In the genomic region with DNA sequence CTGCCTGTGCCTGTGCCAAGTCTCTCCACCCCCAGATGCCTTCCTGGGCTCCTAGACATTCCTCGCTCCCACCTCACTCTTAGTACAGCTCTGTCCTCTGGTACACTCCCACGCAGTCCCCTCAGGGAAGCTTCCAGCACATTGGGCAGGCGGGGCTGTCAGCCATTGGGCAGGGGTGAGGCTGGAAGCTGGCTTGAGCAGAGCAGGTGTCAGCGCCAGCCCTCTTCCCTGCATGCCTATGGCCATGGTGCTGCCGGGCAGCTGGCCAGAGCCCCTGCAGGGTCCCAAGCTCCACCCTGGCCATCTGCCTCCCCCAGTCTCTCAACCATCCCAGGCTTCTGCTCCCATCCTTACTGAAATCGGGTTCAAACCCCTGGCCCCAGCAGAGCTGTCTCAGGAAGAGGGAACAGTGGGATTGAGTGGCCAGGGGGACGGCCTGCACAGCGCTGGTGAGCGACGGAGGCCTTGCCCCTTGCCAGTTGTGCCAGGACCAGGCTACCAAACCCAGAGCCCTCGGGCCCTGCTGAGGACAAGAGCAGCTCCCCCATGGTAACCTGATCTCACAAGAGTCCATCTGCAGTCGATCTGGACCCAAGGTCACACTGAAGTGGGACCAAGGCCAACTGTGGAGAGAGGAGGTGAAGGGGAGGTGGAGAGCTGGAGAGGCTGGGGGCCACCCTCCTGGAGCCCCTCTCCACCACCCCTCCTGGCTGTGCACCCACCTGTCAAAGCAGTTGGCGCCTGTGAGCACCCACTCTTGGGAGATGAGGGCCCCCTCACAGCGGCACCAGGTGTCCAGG, we compare ENCODE assay signal across 16 cellular contexts. TPM values are rescaled to one million over a fixed set of nuclear protein-coding genes. Genes with fewer than 3 reads are reported as not detected.
DNase-seq lines count a peak whose midpoint lies in the region; ATAC-seq and TF ChIP-seq lines count a peak whose summit lies in the region.
"Had no signal": no experiment of that assay in that cellular context is flagged by ENCODE, and none has a peak within 500 bp of the region (broad histone marks: within the 10 kb centered on the region; RNA-seq: fewer than 3 reads in every experiment).

No MANE protein-coding gene starts in this region.

- no peaks in the 10 kb centered on the region for H4K20me1 ChIP-seq in osteoblast (ENCODE audit: insufficient read depth, low read length)

- no peak overlapping the region for H3K27ac ChIP-seq in osteoblast (ENCODE audit: low read depth, low read length)

- no peaks in the 10 kb centered on the region for H3K79me2 ChIP-seq in osteoblast (ENCODE audit: insufficient read depth, low read length)

- peaks cover 45% of the 10 kb centered on the region for H3K4me1 Mint-ChIP-seq in osteocyte (ENCODE audit: unreplicated experiment)

- no peak overlapping the region for H3K4me3 Mint-ChIP-seq in osteocyte (ENCODE audit: unreplicated experiment)
- H3K4me3 Mint-ChIP-seq: activated T-helper 1 cell treated with anti-CD3 and anti-CD28 coated beads, Interleukin-12 subunit alpha, Interleukin-12 subunit beta, Interleukin-2, Interleukin-4 antibody, amounts not matched to agents 30 ng/mL and 10 ng/mL and 1 ng/mL, durations not matched to agents 14 hours and 24 hours and 36 hours; B cell had no signal

- peak; percentile 75 for DNase-seq in DMS 273 treated with DMSO at 0.1 percent for 48 hours (lab: John Stamatoyannopoulos, UW)
- peak; percentile 19 for DNase-seq in NCI-H146 treated with DMSO at 0.1 percent for 48 hours (lab: John Stamatoyannopoulos, UW; ENCODE audit: unreplicated experiment)
- DNase-seq in cerebellar cortex (ENCODE audit: low spot score) = peak; percentile 90
- peak; percentile 83 for DNase-seq in osteoblast (ENCODE audit: insufficient read length, low spot score, missing footprints)
- DNase-seq in osteocyte (ENCODE audit: extremely low spot score, unreplicated experiment) = no peak
- DNase-seq: activated CD4-positive, alpha-beta T cell treated with anti-CD3 and anti-CD28 coated beads, Interleukin-2, amount 50 U/mL, for 4 hours; DND-41; stimulated activated CD4-positive, alpha-beta T cell treated with anti-CD3 and anti-CD28 coated beads, Interleukin-2, amount 100 ng/mL, for 48 hours; T-helper 2 cell had no signal

- no peak overlapping the region for H2AFZ ChIP-seq in osteoblast (ENCODE audit: low read length)

- H3K27me3 Mint-ChIP-seq in osteocyte (ENCODE audit: unreplicated experiment) = no peaks in the 10 kb centered on the region
- H3K27me3 Mint-ChIP-seq: B cell had no signal

- H3K36me3 ChIP-seq in osteoblast (ENCODE audit: insufficient read depth, low read length) = no peaks in the 10 kb centered on the region

- no peaks in the 10 kb centered on the region for H3K27me3 ChIP-seq in osteoblast (ENCODE audit: insufficient read depth, low read length)

- TF ChIP-seq CTCF in osteoblast (IDR thresholded peaks at IDR 0.05; ENCODE audit: extremely low read depth, low read depth, low read length) (no peak), osteocyte (IDR thresholded peaks at IDR 0.05) (no peak)

- H3K4me2 ChIP-seq in osteoblast (ENCODE audit: insufficient read depth, low read length) = no peak overlapping the region

- no peaks in the 10 kb centered on the region for H3K36me3 Mint-ChIP-seq in osteocyte (ENCODE audit: unreplicated experiment)

- ATAC-seq in GM21515 (IDR thresholded peaks at IDR 0.05; ENCODE audit: unreplicated experiment) (no peak), HG02885 (IDR thresholded peaks at IDR 0.05; ENCODE audit: poor library complexity, unreplicated experiment) (no peak), HG03521 (IDR thresholded peaks at IDR 0.05; ENCODE audit: unreplicated experiment) (no peak)
- ATAC-seq: GM12878 had no signal

- H3K9me3 ChIP-seq in osteoblast (ENCODE audit: low read depth, low read length) = no peaks in the 10 kb centered on the region

- peaks cover 14% of the 10 kb centered on the region for H3K4me1 ChIP-seq in osteoblast (ENCODE audit: insufficient read depth, low read length)

- no peak overlapping the region for H3K27ac Mint-ChIP-seq in osteocyte (ENCODE audit: unreplicated experiment)
- H3K27ac Mint-ChIP-seq: activated T-helper 1 cell treated with anti-CD3 and anti-CD28 coated beads, Interleukin-12 subunit alpha, Interleukin-12 subunit beta, Interleukin-2, Interleukin-4 antibody, amounts not matched to agents 30 ng/mL and 10 ng/mL and 1 ng/mL, durations not matched to agents 14 hours and 24 hours and 36 hours; B cell had no signal

- no peaks in the 10 kb centered on the region for H3K9me3 Mint-ChIP-seq in osteocyte (ENCODE audit: unreplicated experiment)
- H3K9me3 Mint-ChIP-seq: activated T-helper 1 cell treated with anti-CD3 and anti-CD28 coated beads, Interleukin-12 subunit alpha, Interleukin-12 subunit beta, Interleukin-2, Interleukin-4 antibody, amounts not matched to agents 30 ng/mL and 10 ng/mL and 1 ng/mL, durations not matched to agents 14 hours and 24 hours and 36 hours had no signal

- no peak overlapping the region for H3K4me3 ChIP-seq in osteoblast (ENCODE audit: insufficient read depth, low read length)
- H3K4me3 ChIP-seq: GM12878 had no signal

RNA-seq across cellular contexts. Expression of gene B9D1, which starts 2.4 kb away (rescaled TPM):
- total RNA-seq in osteoblast = 20.6 and 21.0 TPM in 2 replicates
- total RNA-seq in osteocyte = 15.8 and 16.5 TPM in 2 replicates

RNA-seq across cellular contexts. Expression of gene MAPK7, which starts 13.4 kb away (rescaled TPM):
- total RNA-seq in osteoblast (11.5 and 12.7 TPM in 2 replicates), osteocyte (33.9 and 37.1 TPM in 2 replicates)

RNA-seq across cellular contexts. Expression of gene MFAP4, which starts 22.1 kb away (rescaled TPM):
- 3.6 and 3.8 TPM in 2 replicates for total RNA-seq in osteoblast
- 73.4 and 85.8 TPM in 2 replicates for total RNA-seq in osteocyte
- total RNA-seq: activated T-helper 1 cell treated with anti-CD3 and anti-CD28 coated beads, Interleukin-12 subunit alpha, Interleukin-12 subunit beta, Interleukin-2, Interleukin-4 antibody, amounts not matched to agents 30 ng/mL and 10 ng/mL and 1 ng/mL, durations not matched to agents 14 hours and 24 hours and 36 hours; B cell; HT1080 had no signal

RNA-seq across cellular contexts. Expression of gene RNF112, which starts 46.1 kb away (rescaled TPM):
- total RNA-seq in osteoblast (0.29 and 0.36 TPM in 2 replicates), osteocyte (0.39 and 0.89 TPM in 2 replicates)
- total RNA-seq: activated T-helper 1 cell treated with anti-CD3 and anti-CD28 coated beads, Interleukin-12 subunit alpha, Interleukin-12 subunit beta, Interleukin-2, Interleukin-4 antibody, amounts not matched to agents 30 ng/mL and 10 ng/mL and 1 ng/mL, durations not matched to agents 14 hours and 24 hours and 36 hours; GM12878; HT1080 had no signal

Comparison
In these comparisons a context has a peak if more than half of its experiments do, and no peak if none do; other contexts are left out.
1. RNA of gene MFAP4, which starts 22.1 kb away (total RNA-seq): 73.4 to 85.8 TPM in osteocyte; 3.6 to 3.8 TPM in osteoblast; every median in the first group is over 10 times any median in the second.